ENCODE assay signal across 8 cellular contexts in genomic region chr5:42057254-42057690, GRCh38.
DNase-seq lines count a peak whose midpoint lies in the region; ATAC-seq and TF ChIP-seq lines count a peak whose summit lies in the region.

No MANE protein-coding gene starts in this region.

- H3K27ac ChIP-seq in esophagus squamous epithelium = no peak overlapping the region

- intact Hi-C loops in esophagus squamous epithelium (cut with DNase I) = loop anchor here (5.0 kb wide), 1 partner anchor 200 kb away; no protein-coding TSS in a partner anchor

- TF ChIP-seq POLR2A in esophagus squamous epithelium (IDR thresholded peaks at IDR 0.05) = no peak

- no peaks in the 10 kb centered on the region for H3K36me3 Mint-ChIP-seq in activated CD8-positive, alpha-beta memory T cell treated with anti-CD3 and anti-CD28 coated beads, Interleukin-2, amount 10 ng/mL, durations not matched to agents 7 days and 5 days
- no peaks in the 10 kb centered on the region for H3K36me3 Mint-ChIP-seq in osteocyte (ENCODE audit: unreplicated experiment)

- peak; percentile 9 for DNase-seq in CMK (ENCODE audit: low read depth)
- peak; percentile 2 for DNase-seq in NCI-H82 treated with DMSO at 0.1 percent for 48 hours (lab: John Stamatoyannopoulos, UW; ENCODE audit: unreplicated experiment)
- DNase-seq in activated CD8-positive, alpha-beta memory T cell treated with anti-CD3 and anti-CD28 coated beads, Interleukin-2, amount 10 ng/mL, durations not matched to agents 7 days and 5 days = peak; percentile 67
- DNase-seq in esophagus squamous epithelium (lab: John Stamatoyannopoulos, UW) = no peak
- DNase-seq in osteocyte (ENCODE audit: extremely low spot score, unreplicated experiment) = no peak
- no peak for DNase-seq in ureter (ENCODE audit: low spot score)

- ATAC-seq in GM19324 (IDR thresholded peaks at IDR 0.05; ENCODE audit: low FRiP score, unreplicated experiment) (peak; percentile 88), HG03342 (IDR thresholded peaks at IDR 0.05; ENCODE audit: unreplicated experiment) (peak; percentile 94)
- peak; percentile 80 for ATAC-seq in activated CD8-positive, alpha-beta memory T cell treated with anti-CD3 and anti-CD28 coated beads, Interleukin-2, amount 10 ng/mL, durations not matched to agents 7 days and 5 days

- no peak overlapping the region for H3K27ac Mint-ChIP-seq in activated CD8-positive, alpha-beta memory T cell treated with anti-CD3 and anti-CD28 coated beads, Interleukin-2, amount 10 ng/mL, durations not matched to agents 7 days and 5 days
- H3K27ac Mint-ChIP-seq in osteocyte (ENCODE audit: unreplicated experiment) = no peak overlapping the region

- no peaks in the 10 kb centered on the region for H3K27me3 ChIP-seq in esophagus squamous epithelium

- peaks cover 3% of the 10 kb centered on the region for H3K4me1 Mint-ChIP-seq in activated CD8-positive, alpha-beta memory T cell treated with anti-CD3 and anti-CD28 coated beads, Interleukin-2, amount 10 ng/mL, durations not matched to agents 7 days and 5 days
- H3K4me1 Mint-ChIP-seq in osteocyte (ENCODE audit: unreplicated experiment) = no peaks in the 10 kb centered on the region

- no peak overlapping the region for H3K4me3 Mint-ChIP-seq in activated CD8-positive, alpha-beta memory T cell treated with anti-CD3 and anti-CD28 coated beads, Interleukin-2, amount 10 ng/mL, durations not matched to agents 7 days and 5 days
- no peak overlapping the region for H3K4me3 Mint-ChIP-seq in osteocyte (ENCODE audit: unreplicated experiment)

- no peaks in the 10 kb centered on the region for H3K9me3 ChIP-seq in esophagus squamous epithelium

- no peaks in the 10 kb centered on the region for H3K4me1 ChIP-seq in esophagus squamous epithelium

- no peak overlapping the region for H3K4me3 ChIP-seq in esophagus squamous epithelium

- no peaks in the 10 kb centered on the region for H3K9me3 Mint-ChIP-seq in activated CD8-positive, alpha-beta memory T cell treated with anti-CD3 and anti-CD28 coated beads, Interleukin-2, amount 10 ng/mL, durations not matched to agents 7 days and 5 days (ENCODE audit: low read depth)
- H3K9me3 Mint-ChIP-seq in osteocyte (ENCODE audit: unreplicated experiment) = no peaks in the 10 kb centered on the region

- peaks cover 9% of the 10 kb centered on the region for H3K27me3 Mint-ChIP-seq in activated CD8-positive, alpha-beta memory T cell treated with anti-CD3 and anti-CD28 coated beads, Interleukin-2, amount 10 ng/mL, durations not matched to agents 7 days and 5 days
- H3K27me3 Mint-ChIP-seq in osteocyte (ENCODE audit: unreplicated experiment) = peaks cover 8% of the 10 kb centered on the region

- CTCF ChIA-PET in activated CD8-positive, alpha-beta memory T cell treated with anti-CD3 and anti-CD28 coated beads, Interleukin-2, amount 10 ng/mL, durations not matched to agents 7 days and 5 days (lab: Charles Lee) = interaction anchor here (0.6 to 5.6 kb wide), 32 partner anchors 9 to 1152 kb away, joined by 3 to 84 read pairs (median 4); partner anchors contain the start of genes FBXO4 and RIMOC1

- no peaks in the 10 kb centered on the region for H3K36me3 ChIP-seq in esophagus squamous epithelium

- WGBS in esophagus squamous epithelium, 2 donors = 14 to 32% methylated on average over 5 of the region's 5 CpGs

- peak; percentile 61 to 82 (median 64) for TF ChIP-seq CTCF in esophagus squamous epithelium (IDR thresholded peaks at IDR 0.05)
- peak; percentile 69 for TF ChIP-seq CTCF in osteocyte (IDR thresholded peaks at IDR 0.05)

Comparison
In these comparisons a context has a peak if more than half of its experiments do, and no peak if none do; other contexts are left out.
1. DNase-seq: peak in CMK (single experiment), NCI-H82 treated with DMSO at 0.1 percent for 48 hours (single experiment) and activated CD8-positive, alpha-beta memory T cell treated with anti-CD3 and anti-CD28 coated beads, Interleukin-2, amount 10 ng/mL, durations not matched to agents 7 days and 5 days (single experiment); none in esophagus squamous epithelium (single experiment), osteocyte (single experiment) and ureter (single experiment).
2. Peak in every context shown above with its lines, with median percentiles within 50 percentile points of each other: ATAC-seq.